In the genomic region with DNA sequence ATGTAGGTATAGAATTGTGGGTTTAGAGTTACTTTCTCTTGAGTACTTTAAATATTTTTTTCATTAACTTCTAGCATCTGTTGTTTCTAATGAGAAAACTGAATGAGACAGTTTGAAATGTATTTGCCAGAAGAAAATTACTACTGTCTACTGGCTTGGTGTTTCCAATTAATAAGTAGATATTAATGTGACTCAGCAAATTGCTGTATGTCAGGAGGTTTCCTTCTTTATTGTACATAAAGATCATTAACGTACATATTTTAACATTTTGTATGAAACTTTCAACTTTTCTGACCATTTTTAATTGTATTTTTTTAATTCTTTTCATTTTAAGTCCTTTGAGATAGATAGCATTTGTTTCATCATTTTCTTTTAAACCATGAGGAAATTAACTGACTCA, we compare ENCODE assay signal across 2 cellular contexts.
A peak's percentile ranks its signal among the peaks of the same experiment; 100 is the strongest.
TF ChIP-seq lines count a peak whose summit lies in the region.

No MANE protein-coding gene starts in this region.

TF ChIP-seq in HepG2, 621 proteins besides CTCF, POLR2A, EP300 and RAD21 (continued from another document):
- peak; percentile 29 to 54; a peak in 3 of 4 replicates for TF ChIP-seq MAFK (conservative IDR thresholded peaks at IDR 0.05 in 1 of 2, IDR thresholded peaks at IDR 0.05 in 1 of 2; ENCODE audit: low read length in 2 of 2)

TF ChIP-seq in endothelial cell of umbilical vein, 7 proteins besides CTCF, POLR2A, EP300 and RAD21 (continued from another document):
- TF ChIP-seq FOS (IDR thresholded peaks at IDR 0.05; ENCODE audit: borderline replicate concordance, insufficient read depth, low read length), result no peak
- no peak for TF ChIP-seq MYC (IDR thresholded peaks at IDR 0.05; ENCODE audit: low read depth, low read length)
- TF ChIP-seq, protein P1, sequence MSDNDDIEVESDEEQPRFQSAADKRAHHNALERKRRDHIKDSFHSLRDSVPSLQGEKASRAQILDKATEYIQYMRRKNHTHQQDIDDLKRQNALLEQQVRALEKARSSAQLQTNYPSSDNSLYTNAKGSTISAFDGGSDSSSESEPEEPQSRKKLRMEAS (IDR thresholded peaks at IDR 0.05; ENCODE audit: insufficient read depth, insufficient read length), result no peak
- no peak for TF ChIP-seq EZH2 (IDR thresholded peaks at IDR 0.05; ENCODE audit: borderline replicate concordance, low read depth, low read length, severe bottlenecking)
